Comparison of ENCODE assay signal across 8 cellular contexts in genomic region chr14:101810897-101811620, GRCh38. TPM values are rescaled to one million over a fixed set of nuclear protein-coding genes. Genes with fewer than 3 reads are reported as not detected.
A peak's percentile ranks its signal among the peaks of the same experiment; 100 is the strongest.
DNase-seq lines count a peak whose midpoint lies in the region; ATAC-seq and TF ChIP-seq lines count a peak whose summit lies in the region.

No MANE protein-coding gene starts in this region.

- H3K9me3 Mint-ChIP-seq in CD4-positive, CD25-positive, alpha-beta regulatory T cell = peaks cover 0 to 1% (median 0%) of the 10 kb centered on the region in 7 donors
- H3K9me3 Mint-ChIP-seq in nephron = no peaks in the 10 kb centered on the region

- peaks cover 66% of the 10 kb centered on the region for H3K4me1 ChIP-seq in CD4-positive, CD25-positive, alpha-beta regulatory T cell (ENCODE audit: control insufficient read depth, insufficient read depth, low read length, poor library complexity, severe bottlenecking)
- peaks cover 17% of the 10 kb centered on the region for H3K4me1 ChIP-seq in colonic mucosa

- H3K27me3 ChIP-seq in CD4-positive, CD25-positive, alpha-beta regulatory T cell (ENCODE audit: control insufficient read depth, insufficient read depth, low read length) = no peaks in the 10 kb centered on the region
- H3K27me3 ChIP-seq in colonic mucosa = no peaks in the 10 kb centered on the region

- peaks cover 9% of the 10 kb centered on the region for H3K36me3 ChIP-seq in CD4-positive, CD25-positive, alpha-beta regulatory T cell (ENCODE audit: control insufficient read depth, insufficient read depth, low read length)
- no peaks in the 10 kb centered on the region for H3K36me3 ChIP-seq in colonic mucosa

- H3K4me3 ChIP-seq in CD4-positive, CD25-positive, alpha-beta regulatory T cell (ENCODE audit: low read depth, low read length) = peak overlapping the region; percentile 91
- peak overlapping the region; percentile 40 for H3K4me3 ChIP-seq in colonic mucosa

- H3K36me3 Mint-ChIP-seq in CD4-positive, CD25-positive, alpha-beta regulatory T cell = peaks cover 33% of the 10 kb centered on the region
- H3K36me3 Mint-ChIP-seq in nephron (ENCODE audit: low read depth) = peaks cover 7% of the 10 kb centered on the region

- H3K27ac ChIP-seq in CD4-positive, CD25-positive, alpha-beta regulatory T cell (ENCODE audit: insufficient read depth, low read length, poor library complexity, severe bottlenecking) = peak overlapping the region; percentile 100
- H3K27ac ChIP-seq in colonic mucosa = peak overlapping the region; percentile 96

- H3K9ac ChIP-seq in colonic mucosa (ENCODE audit: low read depth in 2 of 2, low read length in 2 of 2) = peak overlapping the region; percentile 62 to 98

- no peaks in the 10 kb centered on the region for H3K9me3 ChIP-seq in CD4-positive, CD25-positive, alpha-beta regulatory T cell (ENCODE audit: control insufficient read depth in 2 of 2, low read length in 2 of 2)
- H3K9me3 ChIP-seq in colonic mucosa = no peaks in the 10 kb centered on the region

- intact Hi-C loops in colonic mucosa (cut with DNase I) = no loop called here

- H3K4me3 Mint-ChIP-seq in CD4-positive, CD25-positive, alpha-beta regulatory T cell = peak overlapping the region; percentile 95 to 97 (median 96)
- peak overlapping the region; percentile 94 to 98 (median 98) for H3K4me3 Mint-ChIP-seq in nephron

- H3K27ac Mint-ChIP-seq in CD4-positive, CD25-positive, alpha-beta regulatory T cell = peak overlapping the region; percentile 99 to 100 (median 99)
- H3K27ac Mint-ChIP-seq in nephron = peak overlapping the region; percentile 99 to 100 (median 99)

- peak in 1 of 3 donors; percentile 52 for DNase-seq in CD4-positive, CD25-positive, alpha-beta regulatory T cell
- DNase-seq in NAMALWA (ENCODE audit: low spot score) = peak; percentile 44
- no peak for DNase-seq in colonic mucosa
- no peak for DNase-seq in DMS 273 (lab: John Stamatoyannopoulos, UW; ENCODE audit: unreplicated experiment)
- DNase-seq in DMS53 treated with DMSO at 0.1 percent for 48 hours (lab: John Stamatoyannopoulos, UW; ENCODE audit: unreplicated experiment) = no peak

- ATAC-seq in CD4-positive, CD25-positive, alpha-beta regulatory T cell (ENCODE audit: low read depth in 2 of 2) = no peak
- ATAC-seq in HG02870 (IDR thresholded peaks at IDR 0.05; ENCODE audit: unreplicated experiment) = no peak
- ATAC-seq in GM19467 (IDR thresholded peaks at IDR 0.05; ENCODE audit: unreplicated experiment) = no peak

- no peak for TF ChIP-seq CTCF in colonic mucosa (IDR thresholded peaks at IDR 0.05)
- no peak for TF ChIP-seq CTCF in nephron (IDR thresholded peaks at IDR 0.05; ENCODE audit: unreplicated experiment in 3 of 3)

- peaks cover 8% of the 10 kb centered on the region for H3K27me3 Mint-ChIP-seq in CD4-positive, CD25-positive, alpha-beta regulatory T cell
- no peaks in the 10 kb centered on the region for H3K27me3 Mint-ChIP-seq in nephron (ENCODE audit: low read depth)

- H3K4me1 Mint-ChIP-seq in CD4-positive, CD25-positive, alpha-beta regulatory T cell = peaks cover 29 to 68% (median 50%) of the 10 kb centered on the region in 4 donors
- H3K4me1 Mint-ChIP-seq in nephron = peaks cover 35% of the 10 kb centered on the region

RNA-seq across cellular contexts. Expression of gene PPP2R5C, which starts 49.5 kb away (rescaled TPM):
- 650 TPM for total RNA-seq in CD4-positive, CD25-positive, alpha-beta regulatory T cell
- polyA plus RNA-seq in CD4-positive, CD25-positive, alpha-beta regulatory T cell = 100 to 1,000 TPM; 244 to 294 (median 270) TPM
- 100 to 1,000 TPM; 146 to 153 TPM for total RNA-seq in colonic mucosa
